In genomic region chr7:130493275-130493868, GRCh38 we compare ENCODE assay signal across 11 cellular contexts. TPM values are rescaled to one million over a fixed set of nuclear protein-coding genes. Genes with fewer than 3 reads are reported as not detected.
DNase-seq lines count a peak whose midpoint lies in the region; ATAC-seq, FAIRE-seq and TF ChIP-seq lines count a peak whose summit lies in the region.
"Had no signal": no experiment of that assay in that cellular context is flagged by ENCODE, and none has a peak within 500 bp of the region (broad histone marks: within the 10 kb centered on the region; RNA-seq: fewer than 3 reads in every experiment).

No MANE protein-coding gene starts in this region.

- no peak for ATAC-seq in HG02571 (IDR thresholded peaks at IDR 0.05; ENCODE audit: unreplicated experiment)
- ATAC-seq in GM18907 (IDR thresholded peaks at IDR 0.05; ENCODE audit: unreplicated experiment), result no peak
- ATAC-seq: HCT116 had no signal

- H3K4me3 ChIP-seq in AG10803 (ENCODE audit: low read length), result peak overlapping the region; percentile 55
- H3K4me3 ChIP-seq in HEK293 (ENCODE audit: low read depth, low read length), result peak overlapping the region; percentile 42
- H3K4me3 ChIP-seq in H1 (ENCODE audit: extremely low read depth in 1 of 4, insufficient read depth in 2 of 4, low read depth in 3 of 4, low read length in 4 of 4), result peak overlapping the region; percentile 55 to 67 (median 60)

- H2BK12ac ChIP-seq in H1 (ENCODE audit: low read depth, low read length), result no peak overlapping the region

- peaks cover 72% of the 10 kb centered on the region for H3K4me1 Mint-ChIP-seq in nephron

- H3K79me2 ChIP-seq in H1 (ENCODE audit: control insufficient read depth in 1 of 2, insufficient read depth in 2 of 2, low read length in 2 of 2), result peaks cover 0 to 66% of the 10 kb centered on the region in 2 experiments; a peak in 2 of 4 replicates

- no peak overlapping the region for H3K14ac ChIP-seq in H1 (ENCODE audit: insufficient read length)

- no peak overlapping the region for H4K8ac ChIP-seq in H1 (ENCODE audit: extremely low read depth, insufficient read depth, low read length)

- H3K9me3 ChIP-seq in HEK293 (ENCODE audit: control insufficient read depth, insufficient read depth, low read depth, low read length) (no peaks in the 10 kb centered on the region), H1 (ENCODE audit: insufficient read depth in 2 of 2, low read depth in 1 of 2, low read length in 1 of 2) (peaks cover 0 to 19% of the 10 kb centered on the region in 2 experiments; a peak in 2 of 4 replicates)

- no peak for TF ChIP-seq POLR2A in H1 (IDR thresholded peaks at IDR 0.05; ENCODE audit: control extremely low read depth in 1 of 2, low read depth in 2 of 2, low read length in 2 of 2)

- H3K27me3 Mint-ChIP-seq in nephron (ENCODE audit: low read depth), result no peaks in the 10 kb centered on the region

- no peak overlapping the region for H2BK120ac ChIP-seq in H1 (replicated peaks; ENCODE audit: low read depth, low read length)

- H3K27me3 ChIP-seq in H1 (replicated peaks in 1 of 4; ENCODE audit: control insufficient read depth in 3 of 4, extremely low read depth in 1 of 4, insufficient read depth in 3 of 4, low read length in 3 of 4), result peaks cover 0 to 8% (median 0%) of the 10 kb centered on the region in 4 experiments; a peak in 3 of 7 replicates

- H2AK5ac ChIP-seq in H1 (ENCODE audit: low read depth, low read length), result no peak overlapping the region

- no peak for TF ChIP-seq CTCF in AG10803 (conservative IDR thresholded peaks at IDR 0.05; ENCODE audit: low read length)
- TF ChIP-seq CTCF in HEK293 (tag by site-specific recombination; IDR thresholded peaks at IDR 0.05), result no peak
- TF ChIP-seq CTCF in H1 (IDR thresholded peaks at IDR 0.05; ENCODE audit: control extremely low read depth in 1 of 3, insufficient read depth in 1 of 3, low read depth in 1 of 3, low read length in 3 of 3), result no peak
- TF ChIP-seq CTCF in nephron (IDR thresholded peaks at IDR 0.05; ENCODE audit: unreplicated experiment in 3 of 3), result no peak

- H3K27ac ChIP-seq in HEK293 (ENCODE audit: extremely low read depth, low read depth, low read length) (no peak overlapping the region), H1 (ENCODE audit: low read depth, low read length) (no peak overlapping the region)
- H3K27ac ChIP-seq: skin epidermis had no signal

- TF ChIP-seq EP300 in H1 (IDR thresholded peaks at IDR 0.05; ENCODE audit: borderline replicate concordance in 1 of 2, low read depth in 2 of 2, low read length in 2 of 2), result no peak

- peak; percentile 31 for DNase-seq in AG10803 (ENCODE audit: low read depth)
- no peak for DNase-seq in H1 (ENCODE audit: low read depth in 1 of 2, low spot score in 2 of 2)
- DNase-seq in activated effector memory CD4-positive, alpha-beta T cell treated with Interleukin-2 at 50 U/mL for 16 hours, result no peak
- no peak for DNase-seq in NCI-H1694 treated with DMSO at 0.1 percent for 48 hours (lab: John Stamatoyannopoulos, UW)
- DNase-seq: NCI-H1105 had no signal

- peak overlapping the region; percentile 83 to 93 (median 91) for H3K27ac Mint-ChIP-seq in nephron

- H3K18ac ChIP-seq in H1 (ENCODE audit: extremely low read depth, low read length), result no peak overlapping the region

- TF ChIP-seq RAD21 in H1 (IDR thresholded peaks at IDR 0.05 in 1 of 2, conservative IDR thresholded peaks at IDR 0.05 in 1 of 2; ENCODE audit: low read depth in 2 of 2, low read length in 2 of 2), result no peak

- H3K4me3 Mint-ChIP-seq in nephron, result peak overlapping the region; percentile 97 to 98 (median 97)

- peaks cover 54% of the 10 kb centered on the region for H3K36me3 Mint-ChIP-seq in nephron (ENCODE audit: low read depth)

- H2AFZ ChIP-seq in H1 (ENCODE audit: low read length), result no peak overlapping the region

- CTCF ChIA-PET in HEK293 (lab: Yijun Ruan, JAX) (no interaction called here), H1 (lab: Charles Lee; ENCODE audit: partially characterized antibody) (interaction anchor here (0.9 to 1.5 kb wide), 5 partner anchors 10 to 262 kb away, joined by 3 to 4 read pairs (median 3); no protein-coding TSS in a partner anchor)

- H3K9ac ChIP-seq in H1 (replicated peaks in 1 of 4; ENCODE audit: extremely low read depth in 1 of 4, low read depth in 3 of 4, low read length in 3 of 4), result peak overlapping the region in 1 of 4 experiments; percentile 65; a peak in 3 of 7 replicates

- H3K4ac ChIP-seq in H1 (replicated peaks; ENCODE audit: insufficient read length, low read depth, low read length), result no peak overlapping the region

- H3K79me1 ChIP-seq in H1 (ENCODE audit: low read depth, low read length), result peaks cover 5% of the 10 kb centered on the region; the same call in 1 of the 2 replicates

- peaks cover 3% of the 10 kb centered on the region for H3K9me3 Mint-ChIP-seq in nephron

- H2BK20ac ChIP-seq in H1 (ENCODE audit: low read length), result no peak overlapping the region

- peak overlapping the region; percentile 69 to 86 for H3K4me2 ChIP-seq in H1 (ENCODE audit: insufficient read depth in 1 of 2, low read depth in 2 of 2, low read length in 2 of 2)

- H2BK15ac ChIP-seq in H1 (ENCODE audit: low read length), result no peak overlapping the region

- peaks cover 14% of the 10 kb centered on the region; the same call in 1 of the 2 replicates for H3K23me2 ChIP-seq in H1 (ENCODE audit: low read depth, low read length)

- no peak overlapping the region for H2BK5ac ChIP-seq in H1 (ENCODE audit: low read depth, low read length)

- H4K5ac ChIP-seq in H1 (ENCODE audit: insufficient read length, low read depth, low read length), result no peak overlapping the region

- WGBS in H1 (ENCODE audit: extremely low coverage in 1 of 2, insufficient coverage in 1 of 2, insufficient read length in 1 of 2, insufficient replicate concordance in 2 of 2, low coverage in 1 of 2, low lambda C conversion rate in 2 of 2, missing lambda C conversion rate in 1 of 2), 2 experiments, result 47% methylated on average over 13 of the region's 13 CpGs; no CpG with 5 or more reads in 1 of the 2 experiments

- H4K91ac ChIP-seq in H1 (replicated peaks; ENCODE audit: insufficient read length, low read length), result no peak overlapping the region

- H4K20me1 ChIP-seq in H1 (replicated peaks in 1 of 2; ENCODE audit: control insufficient read depth in 1 of 2, insufficient read depth in 2 of 2, low read length in 2 of 2), result peaks cover 3 to 4% of the 10 kb centered on the region in 2 experiments

- POLR2A ChIA-PET in HEK293 (lab: Yijun Ruan, JAX) (no interaction called here), H1 (lab: Charles Lee; ENCODE audit: partially characterized antibody) (interaction anchor here (1.0 kb wide), 1 partner anchor 288 kb away, joined by 5 read pairs; the partner anchor contains the start of gene TMEM209)

- no peak overlapping the region for H3K56ac ChIP-seq in H1 (replicated peaks; ENCODE audit: insufficient read length, low read depth, low read length)

- no peak overlapping the region for H3K23ac ChIP-seq in H1 (ENCODE audit: insufficient read length)

- FAIRE-seq in H1 (lab: Jason Lieb, UNC), result no peak

- no peaks in the 10 kb centered on the region for H3K36me3 ChIP-seq in HEK293 (ENCODE audit: control insufficient read depth in 2 of 2, insufficient read depth in 1 of 2, low read length in 2 of 2)
- H3K36me3 ChIP-seq in H1 (ENCODE audit: control insufficient read depth in 2 of 4, insufficient read depth in 4 of 4, low read length in 3 of 4), result peaks cover 3 to 39% (median 12%) of the 10 kb centered on the region in 4 experiments; a peak in 6 of 8 replicates

- H3K4me1 ChIP-seq in HEK293 (ENCODE audit: control insufficient read depth, insufficient read depth, low read length) (no peaks in the 10 kb centered on the region), H1 (replicated peaks in 1 of 4; ENCODE audit: control insufficient read depth in 3 of 4, insufficient read depth in 4 of 4, low read length in 3 of 4) (peaks cover 1 to 12% (median 4%) of the 10 kb centered on the region in 4 experiments; a peak in 5 of 7 replicates)

TF ChIP-seq in HEK293, 187 proteins besides CTCF, POLR2A, EP300 and RAD21 (continues in another document):
- peak; percentile 18; the same call in 1 of the 2 replicates for TF ChIP-seq ZNF335 (tag by site-specific recombination; conservative IDR thresholded peaks at IDR 0.05)

TF ChIP-seq in H1, 55 proteins besides CTCF, POLR2A, EP300 and RAD21 (continues in another document):
- TF ChIP-seq ZNF274 (IDR thresholded peaks at IDR 0.05; ENCODE audit: borderline replicate concordance, extremely low read depth, low read length) (no peak), NANOG (IDR thresholded peaks at IDR 0.05; ENCODE audit: insufficient read depth, low read depth, low read length, poor library complexity, severe bottlenecking) (no peak), USF2 (IDR thresholded peaks at IDR 0.05; ENCODE audit: low read length) (no peak), TAF1 (IDR thresholded peaks at IDR 0.05; ENCODE audit: low read depth, low read length) (no peak), MAFK (IDR thresholded peaks at IDR 0.05; ENCODE audit: low read depth, low read length) (peak; percentile 43; the same call in 1 of the 2 replicates)

RNA-seq across cellular contexts. Expression of gene MEST, which starts 1.5 kb away (rescaled TPM):
- total RNA-seq in H1 (2021; fragmentation: NEBNext Ultra II Directional; extraction: Animal tissue kit (Norgen Biotek cat#: 25700)), result 269 and 283 TPM in 2 replicates
- 152 and 176 TPM in 2 replicates for polyA plus RNA-seq in H1 (2011; rRNA removed)
- polyA plus RNA-seq in H1 (2011; cell fraction: cytosol; rRNA removed), result 145 TPM
- 106 TPM for polyA plus RNA-seq in H1 (2011; cell fraction: nucleus; rRNA removed)
- 142 to 251 TPM (median 183 TPM) in 4 replicates for polyA plus RNA-seq in H1 (2012, experiment 1 of 2)
- polyA plus RNA-seq in H1 (2012, experiment 2 of 2), result 36.0 TPM
- polyA plus RNA-seq in H1 (2013, experiment 1 of 2), result 137 TPM
- 152 TPM for polyA plus RNA-seq in H1 (2013, experiment 2 of 2)
- 452 and 550 TPM in 2 replicates for polyA minus RNA-seq in H1 (2011; rRNA and poly(A)+ RNA removed)
- 148 TPM for polyA minus RNA-seq in H1 (2011; cell fraction: cytosol; rRNA and poly(A)+ RNA removed)
- 213 TPM for polyA minus RNA-seq in H1 (2011; cell fraction: nucleus; rRNA and poly(A)+ RNA removed)

RNA-seq across cellular contexts. Expression of gene CEP41, which starts 52.6 kb away (rescaled TPM):
- 12.8 and 13.3 TPM in 2 replicates for total RNA-seq in H1 (2021; fragmentation: NEBNext Ultra II Directional; extraction: Animal tissue kit (Norgen Biotek cat#: 25700))
- polyA plus RNA-seq in H1 (2011; rRNA removed), result 8.2 and 9.3 TPM in 2 replicates
- 10.5 TPM for polyA plus RNA-seq in H1 (2011; cell fraction: cytosol; rRNA removed)
- polyA plus RNA-seq in H1 (2011; cell fraction: nucleus; rRNA removed), result 9.2 TPM
- 9.1 to 11.0 TPM (median 10.1 TPM) in 4 replicates for polyA plus RNA-seq in H1 (2012, experiment 1 of 2)
- 2.8 TPM for polyA plus RNA-seq in H1 (2012, experiment 2 of 2)
- polyA plus RNA-seq in H1 (2013, experiment 1 of 2), result 10.7 TPM
- polyA plus RNA-seq in H1 (2013, experiment 2 of 2), result 11.5 TPM
- polyA minus RNA-seq in H1 (2011; rRNA and poly(A)+ RNA removed), result 13.1 and 18.0 TPM in 2 replicates
- polyA minus RNA-seq in H1 (2011; cell fraction: cytosol; rRNA and poly(A)+ RNA removed), result 10.3 TPM
- polyA minus RNA-seq in H1 (2011; cell fraction: nucleus; rRNA and poly(A)+ RNA removed), result 11.0 TPM
